In genomic region chr6:53735896-53736295, GRCh38 we compare ENCODE assay signal across 13 cellular contexts. TPM values are rescaled to one million over a fixed set of nuclear protein-coding genes. Genes with fewer than 3 reads are reported as not detected.
DNase-seq lines count a peak whose midpoint lies in the region; ATAC-seq and TF ChIP-seq lines count a peak whose summit lies in the region.
"Had no signal": no experiment of that assay in that cellular context is flagged by ENCODE, and none has a peak within 500 bp of the region (broad histone marks: within the 10 kb centered on the region; RNA-seq: fewer than 3 reads in every experiment).

No MANE protein-coding gene starts in this region.

- no peaks in the 10 kb centered on the region for H3K9me3 Mint-ChIP-seq in immature natural killer cell
- H3K9me3 Mint-ChIP-seq: activated naive CD4-positive, alpha-beta T cell treated with anti-CD3 and anti-CD28 coated beads, Interleukin-2, amount 50 U/mL, for 24 hours; WTC11 had no signal

- no peaks in the 10 kb centered on the region for H3K36me3 ChIP-seq in DND-41 (ENCODE audit: insufficient read depth, low read length)
- H3K36me3 ChIP-seq: thoracic aorta had no signal

- no peaks in the 10 kb centered on the region for H3K27me3 ChIP-seq in DND-41 (ENCODE audit: insufficient read depth, low read length, poor library complexity)

- no peaks in the 10 kb centered on the region for H3K79me2 ChIP-seq in DND-41 (ENCODE audit: insufficient read depth, low read length)

- H3K4me2 ChIP-seq in DND-41 (ENCODE audit: insufficient read depth, low read length) = peak overlapping the region; percentile 62

- no peaks in the 10 kb centered on the region for H4K20me1 ChIP-seq in DND-41 (ENCODE audit: insufficient read depth, low read length)

- no peak for TF ChIP-seq POLR2A in GM18505 (IDR thresholded peaks at IDR 0.05; ENCODE audit: borderline replicate concordance, extremely low read depth, insufficient read depth, insufficient read length)

- DNase-seq in DND-41 (peak; percentile 91), NCI-H82 (lab: John Stamatoyannopoulos, UW) (peak; percentile 96), immature natural killer cell (peak; percentile 20 to 43 (median 33)), cerebellum (ENCODE audit: low spot score) (no peak), NCI-H2227 (lab: John Stamatoyannopoulos, UW; ENCODE audit: unreplicated experiment) (no peak)
- DNase-seq: NCI-H345, retina, SIG-M5 had no signal

- H3K4me1 ChIP-seq in DND-41 (ENCODE audit: insufficient read depth, low read length) = peaks cover 88% of the 10 kb centered on the region

- H3K4me3 ChIP-seq in DND-41 (ENCODE audit: low read depth in 1 of 2, low read length in 2 of 2) = peak overlapping the region in 1 of 2 experiments; percentile 45; a peak in 2 of 4 replicates
- H3K4me3 ChIP-seq: thoracic aorta had no signal

- H3K4me3 Mint-ChIP-seq in immature natural killer cell = peak overlapping the region; percentile 57 to 78 (median 64)
- H3K4me3 Mint-ChIP-seq: activated naive CD4-positive, alpha-beta T cell treated with anti-CD3 and anti-CD28 coated beads, Interleukin-2, amount 50 U/mL, for 24 hours; WTC11 had no signal

- no peaks in the 10 kb centered on the region for H3K36me3 Mint-ChIP-seq in immature natural killer cell
- H3K36me3 Mint-ChIP-seq: WTC11 had no signal

- H2AFZ ChIP-seq in DND-41 (ENCODE audit: low read depth, low read length) = peak overlapping the region; percentile 15; the same call in 1 of the 2 replicates

- no peaks in the 10 kb centered on the region for H3K9me3 ChIP-seq in DND-41 (ENCODE audit: insufficient read depth, low read length, severe bottlenecking)
- H3K9me3 ChIP-seq: thoracic aorta had no signal

- H3K4me1 Mint-ChIP-seq in immature natural killer cell = peaks cover 26 to 40% of the 10 kb centered on the region in 2 donors

- peak overlapping the region in 2 of 6 donors; percentile 75 to 79 for H3K27ac Mint-ChIP-seq in immature natural killer cell
- H3K27ac Mint-ChIP-seq: WTC11 had no signal

- H3K9ac ChIP-seq in DND-41 (ENCODE audit: low read depth, low read length) = peak overlapping the region; percentile 47

- peaks cover 0 to 10% (median 4%) of the 10 kb centered on the region in 3 donors for H3K27me3 Mint-ChIP-seq in immature natural killer cell (ENCODE audit: low read depth in 3 of 3)

- ATAC-seq in DND-41 (ENCODE audit: insufficient read depth, low read depth) (peak; percentile 93), GM19351 (IDR thresholded peaks at IDR 0.05; ENCODE audit: unreplicated experiment) (peak; percentile 57), GM18505 (IDR thresholded peaks at IDR 0.05; ENCODE audit: unreplicated experiment) (no peak)
- ATAC-seq: WTC11 had no signal

- no peak for TF ChIP-seq CTCF in DND-41 (IDR thresholded peaks at IDR 0.05; ENCODE audit: borderline replicate concordance, extremely low read depth, low read length, poor library complexity, severe bottlenecking)

- H3K27ac ChIP-seq in DND-41 (ENCODE audit: low read length) = peak overlapping the region; percentile 91
- H3K27ac ChIP-seq: thoracic aorta had no signal

RNA-seq across cellular contexts. Expression of gene LRRC1, which starts 58.9 kb away (rescaled TPM):
- 1 to 10 TPM; 1.6 to 2.8 (median 2.7) TPM for polyA plus RNA-seq in immature natural killer cell
- total RNA-seq in cerebellum = 19.3 TPM

Comparison
In these comparisons a context has a peak if more than half of its experiments do, and no peak if none do; other contexts are left out.
1. DNase-seq: peak in DND-41 (single experiment), NCI-H82 (single experiment) and immature natural killer cell (3 of 3); none in cerebellum (single experiment) and NCI-H2227 (single experiment).